Comparison of ENCODE assay signal across 8 cellular contexts in the genomic region with DNA sequence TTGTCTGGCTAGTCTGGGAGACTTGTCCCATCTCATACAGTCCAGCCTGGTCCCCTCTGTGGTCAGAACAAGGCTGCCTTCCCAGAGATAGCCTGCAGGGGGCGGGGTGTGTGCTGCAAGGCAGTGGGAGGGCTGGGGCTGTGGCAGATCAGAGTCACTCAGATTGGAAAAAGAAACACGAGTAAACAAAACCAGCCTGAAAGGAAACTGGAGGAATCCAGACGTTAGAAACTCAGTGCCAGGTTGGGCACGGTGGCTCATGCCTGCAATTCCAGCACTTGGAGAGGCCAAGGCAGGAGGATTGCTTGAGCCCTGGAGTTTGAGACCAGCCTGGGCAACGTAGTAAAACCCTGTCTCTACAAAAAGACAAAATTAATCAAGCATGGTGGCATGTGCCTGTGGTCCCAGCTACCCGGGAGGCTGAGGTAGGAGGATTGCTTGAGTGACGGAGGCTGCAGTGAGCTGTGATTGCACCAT. TPM values are rescaled to one million over a fixed set of nuclear protein-coding genes. Genes with fewer than 3 reads are reported as not detected.
DNase-seq lines count a peak whose midpoint lies in the region; ATAC-seq, FAIRE-seq and TF ChIP-seq lines count a peak whose summit lies in the region.

No MANE protein-coding gene starts in this region.

- no peak overlapping the region for H4K91ac ChIP-seq in H1 (replicated peaks; ENCODE audit: insufficient read length, low read length)

- H3K4me1 ChIP-seq in H1 (replicated peaks in 1 of 4; ENCODE audit: control insufficient read depth in 3 of 4, insufficient read depth in 4 of 4, low read length in 3 of 4) = peaks cover 10 to 32% (median 21%) of the 10 kb centered on the region in 4 experiments

- no peaks in the 10 kb centered on the region for H3K27me3 ChIP-seq in H1 (replicated peaks in 1 of 4; ENCODE audit: control insufficient read depth in 3 of 4, extremely low read depth in 1 of 4, insufficient read depth in 3 of 4, low read length in 3 of 4)

- H3K27ac ChIP-seq in C4-2B (peak overlapping the region; percentile 37), H1 (ENCODE audit: low read depth, low read length) (no peak overlapping the region)

- FAIRE-seq in H54 (lab: Jason Lieb, UNC) (peak; percentile 20), H1 (lab: Jason Lieb, UNC) (peak; percentile 70)

- TF ChIP-seq CTCF in C4-2B (conservative IDR thresholded peaks at IDR 0.05) = peak; percentile 96
- peak; percentile 78 for TF ChIP-seq CTCF in activated CD8-positive, alpha-beta T cell treated with anti-CD3 and anti-CD28 coated beads for 36 hours (IDR thresholded peaks at IDR 0.05)
- peak in 2 of 3 experiments; percentile 83 to 84; a peak in 3 of 4 replicates for TF ChIP-seq CTCF in H1 (IDR thresholded peaks at IDR 0.05; ENCODE audit: control extremely low read depth in 1 of 3, insufficient read depth in 1 of 3, low read depth in 1 of 3, low read length in 3 of 3)
- TF ChIP-seq CTCF in mesothelial cell of epicardium (IDR thresholded peaks at IDR 0.05; ENCODE audit: unreplicated experiment) = peak; percentile 82

- POLR2A ChIA-PET in activated CD8-positive, alpha-beta T cell treated with anti-CD3 and anti-CD28 coated beads for 36 hours (lab: Charles Lee) = no interaction called here
- POLR2A ChIA-PET in H1 (lab: Charles Lee; ENCODE audit: partially characterized antibody) = interaction anchor here (2.0 to 9.3 kb wide), 4 partner anchors 12 to 57 kb away, joined by 7 to 101 read pairs (median 14); partner anchors contain the start of genes IP6K3 and UQCC2

- peak; percentile 60 to 70 for TF ChIP-seq RAD21 in H1 (IDR thresholded peaks at IDR 0.05 in 1 of 2, conservative IDR thresholded peaks at IDR 0.05 in 1 of 2; ENCODE audit: low read depth in 2 of 2, low read length in 2 of 2)

- H4K20me1 ChIP-seq in H1 (replicated peaks in 1 of 2; ENCODE audit: control insufficient read depth in 1 of 2, insufficient read depth in 2 of 2, low read length in 2 of 2) = peaks cover 0 to 4% of the 10 kb centered on the region in 2 experiments

- no peak overlapping the region for H3K27ac Mint-ChIP-seq in activated CD8-positive, alpha-beta T cell treated with anti-CD3 and anti-CD28 coated beads for 36 hours
- no peak overlapping the region for H3K27ac Mint-ChIP-seq in mesothelial cell of epicardium

- 0 out of 2 replicates have a peak overlapping the region, but pooled peaks have one; percentile 8 for H2BK5ac ChIP-seq in H1 (ENCODE audit: low read depth, low read length)

- H3K23me2 ChIP-seq in H1 (ENCODE audit: low read depth, low read length) = no peaks in the 10 kb centered on the region

- H3K27me3 Mint-ChIP-seq in activated CD8-positive, alpha-beta T cell treated with anti-CD3 and anti-CD28 coated beads for 36 hours = peaks cover 11% of the 10 kb centered on the region
- peaks cover 5% of the 10 kb centered on the region for H3K27me3 Mint-ChIP-seq in mesothelial cell of epicardium (ENCODE audit: low read depth)

- no peak overlapping the region for H3K4ac ChIP-seq in H1 (replicated peaks; ENCODE audit: insufficient read length, low read depth, low read length)

- H2AFZ ChIP-seq in H1 (ENCODE audit: low read length) = no peak overlapping the region; the same call in 1 of the 2 replicates

- peaks cover 9% of the 10 kb centered on the region for H3K4me1 Mint-ChIP-seq in activated CD8-positive, alpha-beta T cell treated with anti-CD3 and anti-CD28 coated beads for 36 hours (ENCODE audit: low read depth)
- peaks cover 36% of the 10 kb centered on the region for H3K4me1 Mint-ChIP-seq in mesothelial cell of epicardium

- H3K18ac ChIP-seq in H1 (ENCODE audit: extremely low read depth, low read length) = peak overlapping the region; percentile 79; the same call in 1 of the 2 replicates

- H4K5ac ChIP-seq in H1 (ENCODE audit: insufficient read length, low read depth, low read length) = no peak overlapping the region

- ATAC-seq in activated CD8-positive, alpha-beta T cell treated with anti-CD3 and anti-CD28 coated beads for 36 hours = peak; percentile 82
- ATAC-seq in HG03025 (IDR thresholded peaks at IDR 0.05; ENCODE audit: low FRiP score, unreplicated experiment) = no peak

- no peak for TF ChIP-seq EP300 in H1 (IDR thresholded peaks at IDR 0.05; ENCODE audit: borderline replicate concordance in 1 of 2, low read depth in 2 of 2, low read length in 2 of 2)

- no peak overlapping the region for H4K8ac ChIP-seq in H1 (ENCODE audit: extremely low read depth, insufficient read depth, low read length)

- H3K79me1 ChIP-seq in H1 (ENCODE audit: low read depth, low read length) = no peaks in the 10 kb centered on the region

- H3K9me3 ChIP-seq in H1 (ENCODE audit: insufficient read depth in 2 of 2, low read depth in 1 of 2, low read length in 1 of 2) = no peaks in the 10 kb centered on the region

- H3K36me3 Mint-ChIP-seq in activated CD8-positive, alpha-beta T cell treated with anti-CD3 and anti-CD28 coated beads for 36 hours (ENCODE audit: low read depth) = peaks cover 5% of the 10 kb centered on the region
- H3K36me3 Mint-ChIP-seq in mesothelial cell of epicardium = peaks cover 7% of the 10 kb centered on the region

- H3K9me3 Mint-ChIP-seq in activated CD8-positive, alpha-beta T cell treated with anti-CD3 and anti-CD28 coated beads for 36 hours = no peaks in the 10 kb centered on the region
- H3K9me3 Mint-ChIP-seq in mesothelial cell of epicardium = no peaks in the 10 kb centered on the region

- H3K4me3 Mint-ChIP-seq in activated CD8-positive, alpha-beta T cell treated with anti-CD3 and anti-CD28 coated beads for 36 hours = no peak overlapping the region
- no peak overlapping the region for H3K4me3 Mint-ChIP-seq in mesothelial cell of epicardium

- H3K9ac ChIP-seq in H1 (replicated peaks in 1 of 4; ENCODE audit: extremely low read depth in 1 of 4, low read depth in 3 of 4, low read length in 3 of 4) = no peak overlapping the region

- no peaks in the 10 kb centered on the region for H3K79me2 ChIP-seq in H1 (ENCODE audit: control insufficient read depth in 1 of 2, insufficient read depth in 2 of 2, low read length in 2 of 2)

- no peak overlapping the region for H2AK5ac ChIP-seq in H1 (ENCODE audit: low read depth, low read length)

- H2BK15ac ChIP-seq in H1 (ENCODE audit: low read length) = 0 out of 2 replicates have a peak overlapping the region, but pooled peaks have one; percentile 99

- H3K23ac ChIP-seq in H1 (ENCODE audit: insufficient read length) = no peak overlapping the region

- no peak overlapping the region for H3K4me3 ChIP-seq in H1 (ENCODE audit: extremely low read depth in 1 of 4, insufficient read depth in 2 of 4, low read depth in 3 of 4, low read length in 4 of 4)

- no peak overlapping the region for H2BK120ac ChIP-seq in H1 (replicated peaks; ENCODE audit: low read depth, low read length)

- WGBS in H1 (ENCODE audit: extremely low coverage in 1 of 2, insufficient coverage in 1 of 2, insufficient read length in 1 of 2, insufficient replicate concordance in 2 of 2, low coverage in 1 of 2, low lambda C conversion rate in 2 of 2, missing lambda C conversion rate in 1 of 2), 2 experiments = 54% methylated on average over 7 of the region's 7 CpGs; no CpG with 5 or more reads in 1 of the 2 experiments

- H3K36me3 ChIP-seq in H1 (ENCODE audit: control insufficient read depth in 2 of 4, insufficient read depth in 4 of 4, low read length in 3 of 4) = peaks cover under 1 to 16% (median 8%) of the 10 kb centered on the region in 4 experiments; a peak in 5 of 8 replicates

- peak overlapping the region; percentile 93; the same call in 1 of the 2 replicates for H2BK20ac ChIP-seq in H1 (ENCODE audit: low read length)

- intact Hi-C loops in activated CD8-positive, alpha-beta T cell treated with anti-CD3 and anti-CD28 coated beads for 36 hours (cut with micrococcal nuclease) = no loop called here

- no peak overlapping the region for H3K14ac ChIP-seq in H1 (ENCODE audit: insufficient read length)

- CTCF ChIA-PET in activated CD8-positive, alpha-beta T cell treated with anti-CD3 and anti-CD28 coated beads for 36 hours (lab: Charles Lee) = interaction anchor here (0.8 to 9.0 kb wide), 12 partner anchors 9 to 386 kb away, joined by 3 to 132 read pairs (median 4); partner anchors contain the start of gene IP6K3
- CTCF ChIA-PET in H1 (lab: Charles Lee; ENCODE audit: partially characterized antibody) = interaction anchor here (0.8 to 14.3 kb wide), 56 partner anchors 10 to 386 kb away, joined by 3 to 157 read pairs (median 5); partner anchors contain the start of genes IP6K3, MLN and UQCC2

- peak overlapping the region; percentile 85 for H2BK12ac ChIP-seq in H1 (ENCODE audit: low read depth, low read length)

- DNase-seq in H54 (ENCODE audit: insufficient read length, low spot score) = peak; percentile 82
- DNase-seq in NCI-H82 treated with DMSO at 0.1 percent for 48 hours (lab: John Stamatoyannopoulos, UW; ENCODE audit: unreplicated experiment) = peak; percentile 60
- peak; percentile 85 for DNase-seq in activated CD8-positive, alpha-beta T cell treated with anti-CD3 and anti-CD28 coated beads for 36 hours
- peak in 1 of 2 experiments; percentile 95 for DNase-seq in H1 (ENCODE audit: low read depth in 1 of 2, low spot score in 2 of 2)
- DNase-seq in mesothelial cell of epicardium (ENCODE audit: low spot score in 2 of 2, unreplicated experiment in 2 of 2) = peak; percentile 51 to 88
- DNase-seq in stimulated activated CD8-positive, alpha-beta memory T cell treated with anti-CD3 and anti-CD28 coated beads, Interleukin-2, amount 100 ng/mL, for 48 hours (ENCODE audit: low read depth in 2 of 2) = peak; percentile 66 to 74

- no peak overlapping the region for H3K56ac ChIP-seq in H1 (replicated peaks; ENCODE audit: insufficient read length, low read depth, low read length)

- TF ChIP-seq POLR2A in H54 (IDR thresholded peaks at IDR 0.05; ENCODE audit: low read depth, low read length) (no peak), H1 (IDR thresholded peaks at IDR 0.05; ENCODE audit: control extremely low read depth in 1 of 2, low read depth in 2 of 2, low read length in 2 of 2) (no peak)

- H3K4me2 ChIP-seq in H1 (ENCODE audit: insufficient read depth in 1 of 2, low read depth in 2 of 2, low read length in 2 of 2) = no peak overlapping the region

RNA-seq across cellular contexts. Expression of gene LEMD2, which starts 20.2 kb away (rescaled TPM):
- 10 to 100 TPM; 40.1 to 41.5 TPM for total RNA-seq in activated CD8-positive, alpha-beta T cell treated with anti-CD3 and anti-CD28 coated beads for 36 hours
- 54.1 and 57.3 TPM in 2 replicates for total RNA-seq in H1 (2021; fragmentation: NEBNext Ultra II Directional; extraction: Animal tissue kit (Norgen Biotek cat#: 25700))
- 32.7 and 54.9 TPM in 2 replicates for polyA plus RNA-seq in H1 (2011; rRNA removed)
- 58.9 TPM for polyA plus RNA-seq in H1 (2011; cell fraction: cytosol; rRNA removed)
- polyA plus RNA-seq in H1 (2011; cell fraction: nucleus; rRNA removed) = 127 TPM
- polyA plus RNA-seq in H1 (2012, experiment 1 of 2) = 58.7 to 71.6 TPM (median 62.9 TPM) in 4 replicates
- 48.3 TPM for polyA plus RNA-seq in H1 (2012, experiment 2 of 2)
- 44.0 TPM for polyA plus RNA-seq in H1 (2013, experiment 1 of 2)
- polyA plus RNA-seq in H1 (2013, experiment 2 of 2) = 48.2 TPM
- polyA minus RNA-seq in H1 (2011; rRNA and poly(A)+ RNA removed) = 47.6 and 60.5 TPM in 2 replicates
- polyA minus RNA-seq in H1 (2011; cell fraction: cytosol; rRNA and poly(A)+ RNA removed) = 36.8 TPM
- polyA minus RNA-seq in H1 (2011; cell fraction: nucleus; rRNA and poly(A)+ RNA removed) = 82.4 TPM
- 80.6 to 85.3 TPM (median 82.2 TPM) in 3 replicates for total RNA-seq in mesothelial cell of epicardium

RNA-seq across cellular contexts. Expression of gene IP6K3, which starts 22.0 kb away (rescaled TPM):
- not detected for total RNA-seq in activated CD8-positive, alpha-beta T cell treated with anti-CD3 and anti-CD28 coated beads for 36 hours
- total RNA-seq in H1 (2021; fragmentation: NEBNext Ultra II Directional; extraction: Animal tissue kit (Norgen Biotek cat#: 25700)) = 0.22 and 0.23 TPM in 2 replicates
- 0.73 and 0.93 TPM in 2 replicates for polyA plus RNA-seq in H1 (2011; rRNA removed)
- 0.72 TPM for polyA plus RNA-seq in H1 (2011; cell fraction: cytosol; rRNA removed)
- 0.80 TPM for polyA plus RNA-seq in H1 (2011; cell fraction: nucleus; rRNA removed)
- 0.25 to 0.81 TPM (median 0.46 TPM) in 4 replicates for polyA plus RNA-seq in H1 (2012, experiment 1 of 2)
- 0.26 TPM for polyA plus RNA-seq in H1 (2012, experiment 2 of 2)
- polyA plus RNA-seq in H1 (2013, experiment 1 of 2) = 0.14 TPM
- polyA plus RNA-seq in H1 (2013, experiment 2 of 2) = 0.13 TPM
- polyA minus RNA-seq in H1 (2011; rRNA and poly(A)+ RNA removed) = 0.66 and 0.69 TPM in 2 replicates
- not detected for polyA minus RNA-seq in H1 (2011; cell fraction: cytosol; rRNA and poly(A)+ RNA removed)
- 1.00 TPM for polyA minus RNA-seq in H1 (2011; cell fraction: nucleus; rRNA and poly(A)+ RNA removed)
- total RNA-seq in mesothelial cell of epicardium = 0.11 to 0.16 TPM in 2 of 3 replicates, not detected in the other

RNA-seq across cellular contexts. Expression of gene MLN, which starts 35.1 kb away (rescaled TPM):
- not detected for total RNA-seq in activated CD8-positive, alpha-beta T cell treated with anti-CD3 and anti-CD28 coated beads for 36 hours
- not detected in 2 replicates for total RNA-seq in H1 (2021; fragmentation: NEBNext Ultra II Directional; extraction: Animal tissue kit (Norgen Biotek cat#: 25700))
- 0.31 TPM in 1 of 2 replicates, not detected in the other for polyA plus RNA-seq in H1 (2011; rRNA removed)
- not detected for polyA plus RNA-seq in H1 (2011; cell fraction: cytosol; rRNA removed)
- not detected for polyA plus RNA-seq in H1 (2011; cell fraction: nucleus; rRNA removed)
- not detected in 4 replicates for polyA plus RNA-seq in H1 (2012, experiment 1 of 2)
- polyA plus RNA-seq in H1 (2012, experiment 2 of 2) = not detected
- not detected for polyA plus RNA-seq in H1 (2013, experiment 1 of 2)
- polyA plus RNA-seq in H1 (2013, experiment 2 of 2) = not detected
- not detected in 2 replicates for polyA minus RNA-seq in H1 (2011; rRNA and poly(A)+ RNA removed)
- polyA minus RNA-seq in H1 (2011; cell fraction: cytosol; rRNA and poly(A)+ RNA removed) = not detected
- not detected for polyA minus RNA-seq in H1 (2011; cell fraction: nucleus; rRNA and poly(A)+ RNA removed)
- not detected in 3 replicates for total RNA-seq in mesothelial cell of epicardium

RNA-seq across cellular contexts. Expression of gene UQCC2, which starts 57.2 kb away (rescaled TPM):
- total RNA-seq in activated CD8-positive, alpha-beta T cell treated with anti-CD3 and anti-CD28 coated beads for 36 hours = 100 to 1,000 TPM; 127 to 128 TPM
- 104 and 107 TPM in 2 replicates for total RNA-seq in H1 (2021; fragmentation: NEBNext Ultra II Directional; extraction: Animal tissue kit (Norgen Biotek cat#: 25700))
- polyA plus RNA-seq in H1 (2011; rRNA removed) = 44.1 and 52.1 TPM in 2 replicates
- 57.4 TPM for polyA plus RNA-seq in H1 (2011; cell fraction: cytosol; rRNA removed)
- 62.0 TPM for polyA plus RNA-seq in H1 (2011; cell fraction: nucleus; rRNA removed)
- 117 to 214 TPM (median 170 TPM) in 4 replicates for polyA plus RNA-seq in H1 (2012, experiment 1 of 2)
- 56.3 TPM for polyA plus RNA-seq in H1 (2012, experiment 2 of 2)
- 88.8 TPM for polyA plus RNA-seq in H1 (2013, experiment 1 of 2)
- polyA plus RNA-seq in H1 (2013, experiment 2 of 2) = 97.1 TPM
- 13.7 and 13.9 TPM in 2 replicates for polyA minus RNA-seq in H1 (2011; rRNA and poly(A)+ RNA removed)
- polyA minus RNA-seq in H1 (2011; cell fraction: cytosol; rRNA and poly(A)+ RNA removed) = 12.4 TPM
- polyA minus RNA-seq in H1 (2011; cell fraction: nucleus; rRNA and poly(A)+ RNA removed) = 21.4 TPM
- 79.0 to 79.6 TPM (median 79.4 TPM) in 3 replicates for total RNA-seq in mesothelial cell of epicardium
